ENCODE assay signal across 24 cellular contexts in genomic region chr6:64037421-64037820, GRCh38.
"Had no signal": no experiment of that assay in that cellular context is flagged by ENCODE, and none has a peak within 500 bp of the region (broad histone marks: within the 10 kb centered on the region; RNA-seq: fewer than 3 reads in every experiment).

No MANE protein-coding gene starts in this region.

- H3K36me3 ChIP-seq: left ventricle myocardium inferior, pancreas, prostate gland, stomach, thyroid gland, transverse colon, upper lobe of left lung, vagina had no signal

- H3K27me3 ChIP-seq: pancreas, stomach, testis, thyroid gland, transverse colon, upper lobe of left lung, vagina had no signal

- ATAC-seq: naive thymus-derived CD8-positive, alpha-beta T cell; pancreas; right cardiac atrium; sciatic nerve; stimulated activated naive B cell treated with anti-CD40 and anti-IgM and Interleukin-4, amounts not matched to agents 10 μg/mL and 1 μg/mL and 100 μg/mL, for 72 hours; stimulated activated naive CD8-positive, alpha-beta T cell treated with anti-CD3 and anti-CD28 coated beads, Interleukin-15, Interleukin-2, amounts not matched to agents 100 U/mL and 50 U/mL, for 24 hours had no signal

- H3K27ac ChIP-seq: left ventricle myocardium inferior, pancreas, prostate gland, skin epidermis, stomach, testis, thyroid gland, transverse colon, upper lobe of left lung, vagina had no signal

- H3K4me1 ChIP-seq: left ventricle myocardium inferior, pancreas, prostate gland, testis, thyroid gland, upper lobe of left lung, vagina had no signal

- H3K9me3 ChIP-seq: left ventricle myocardium inferior, pancreas, prostate gland, stomach, testis, thyroid gland, transverse colon, upper lobe of left lung, vagina had no signal

- DNase-seq: islet precursor cell; left ventricle myocardium inferior; naive thymus-derived CD8-positive, alpha-beta T cell; nucleus accumbens; pancreas; posterior cingulate gyrus; retina; right cardiac atrium; stimulated activated CD4-positive, alpha-beta T cell treated with anti-CD3 and anti-CD28 coated beads, Interleukin-12 subunit alpha, Interleukin-12 subunit beta, amount 100 ng/mL, for 4 hours; stimulated activated CD4-positive, alpha-beta T cell treated with anti-CD3 and anti-CD28 coated beads, Interleukin-15, amount 100 ng/mL, for 24 hours; stimulated activated CD4-positive, alpha-beta T cell treated with anti-CD3 and anti-CD28 coated beads, Interleukin-2, amount 100 ng/mL, for 24 hours; stimulated activated CD4-positive, alpha-beta T cell treated with anti-CD3 and anti-CD28 coated beads, Interleukin-4, amount 100 ng/mL, for 1 hour; stimulated activated naive B cell treated with anti-CD40 and anti-IgM and Interleukin-4, amounts not matched to agents 10 μg/mL and 1 μg/mL and 100 μg/mL, for 72 hours; stimulated activated naive CD8-positive, alpha-beta T cell treated with anti-CD3 and anti-CD28 coated beads, Interleukin-15, Interleukin-2, amounts not matched to agents 100 U/mL and 50 U/mL, for 24 hours; stomach; testis; thyroid gland; transverse colon; upper lobe of left lung had no signal

- H3K4me3 ChIP-seq: left ventricle myocardium inferior, lung, pancreas, prostate gland, skin epidermis, stomach, testis, thyroid gland, transverse colon, upper lobe of left lung, vagina had no signal
